Comparison of ENCODE assay signal across 1 cellular context in genomic region chr9:105244274-105244995, GRCh38.
TF ChIP-seq lines count a peak whose summit lies in the region.

SLC44A1 (plus strand) TSS chr9:105244651; CDS start chr9:105244869, 218 bp downstream.

TF ChIP-seq in HepG2, 621 proteins besides CTCF, POLR2A, EP300 and RAD21 (continued from another document and continues in another):
- 0 out of 2 replicates have a peak, but pooled peaks have one; percentile 2 for TF ChIP-seq SNAPC4 (CRISPR knock-in tag; IDR thresholded peaks at IDR 0.05)
- peak; percentile 100 for TF ChIP-seq THAP9 (CRISPR knock-in tag; IDR thresholded peaks at IDR 0.05; ENCODE audit: borderline replicate concordance)
- peak; percentile 83; the same call in 1 of the 2 replicates for TF ChIP-seq MAZ (IDR thresholded peaks at IDR 0.05; ENCODE audit: borderline replicate concordance, low read depth, low read length)
- TF ChIP-seq MAZ (CRISPR knock-in tag; IDR thresholded peaks at IDR 0.05; ENCODE audit: low read depth): peak; percentile 99
- TF ChIP-seq ATF3 (CRISPR knock-in tag; IDR thresholded peaks at IDR 0.05): peak; percentile 66; the same call in 1 of the 2 replicates
- TF ChIP-seq ZNF710 (CRISPR knock-in tag; IDR thresholded peaks at IDR 0.05; ENCODE audit: borderline replicate concordance): peak; percentile 94
- no peak for TF ChIP-seq MAFK (conservative IDR thresholded peaks at IDR 0.05 in 1 of 2, IDR thresholded peaks at IDR 0.05 in 1 of 2; ENCODE audit: low read length in 2 of 2)
- TF ChIP-seq ZBTB14 (CRISPR knock-in tag; IDR thresholded peaks at IDR 0.05): peak; percentile 71
- TF ChIP-seq NFKB2 (CRISPR knock-in tag; IDR thresholded peaks at IDR 0.05; ENCODE audit: borderline replicate concordance): peak; percentile 96
- peak; percentile 83 for TF ChIP-seq ZNF281 (CRISPR knock-in tag; IDR thresholded peaks at IDR 0.05; ENCODE audit: borderline replicate concordance)
- peak; percentile 79; the same call in 1 of the 2 replicates for TF ChIP-seq ZKSCAN8 (CRISPR knock-in tag; IDR thresholded peaks at IDR 0.05; ENCODE audit: borderline replicate concordance)
- no peak for TF ChIP-seq ZNF704 (CRISPR knock-in tag; IDR thresholded peaks at IDR 0.05; ENCODE audit: borderline replicate concordance)
- TF ChIP-seq ZXDC (CRISPR knock-in tag; IDR thresholded peaks at IDR 0.05): peak; percentile 67
- no peak for TF ChIP-seq HNRNPUL1 (IDR thresholded peaks at IDR 0.05; ENCODE audit: low read depth, low read length)
- TF ChIP-seq ZC3H13 (CRISPR knock-in tag; IDR thresholded peaks at IDR 0.05): peak; percentile 93
- peak; percentile 97 for TF ChIP-seq MYC (CRISPR knock-in tag; IDR thresholded peaks at IDR 0.05; ENCODE audit: borderline replicate concordance)
- TF ChIP-seq ZNF567 (CRISPR knock-in tag; IDR thresholded peaks at IDR 0.05; ENCODE audit: borderline replicate concordance): peak; percentile 99
- TF ChIP-seq ZSCAN5A (CRISPR knock-in tag; IDR thresholded peaks at IDR 0.05; ENCODE audit: borderline replicate concordance): peak; percentile 23; the same call in 1 of the 2 replicates
- no peak for TF ChIP-seq TCF7L2 (IDR thresholded peaks at IDR 0.05; ENCODE audit: low read depth, low read length)
- TF ChIP-seq NR2F2 (IDR thresholded peaks at IDR 0.05; ENCODE audit: borderline replicate concordance, low read depth): no peak
- TF ChIP-seq ZBTB46 (CRISPR knock-in tag; IDR thresholded peaks at IDR 0.05; ENCODE audit: borderline replicate concordance): 0 out of 2 replicates have a peak, but pooled peaks have one; percentile 88
- TF ChIP-seq IKZF5 (CRISPR knock-in tag; IDR thresholded peaks at IDR 0.05): peak; percentile 93
- peak; percentile 96 for TF ChIP-seq KDM4B (CRISPR knock-in tag; IDR thresholded peaks at IDR 0.05)
- no peak for TF ChIP-seq ZFYVE20 (CRISPR knock-in tag; IDR thresholded peaks at IDR 0.05; ENCODE audit: borderline replicate concordance, low read depth)
